ENCODE assay signal across 15 cellular contexts in genomic region chr17:54882950-54883349, GRCh38. TPM values are rescaled to one million over a fixed set of nuclear protein-coding genes. Genes with fewer than 3 reads are reported as not detected.
DNase-seq lines count a peak whose midpoint lies in the region; ATAC-seq and TF ChIP-seq lines count a peak whose summit lies in the region.
"Had no signal": no experiment of that assay in that cellular context is flagged by ENCODE, and none has a peak within 500 bp of the region (broad histone marks: within the 10 kb centered on the region; RNA-seq: fewer than 3 reads in every experiment).

No MANE protein-coding gene starts in this region.

- no peaks in the 10 kb centered on the region for H3K4me1 Mint-ChIP-seq in progenitor cell of endocrine pancreas (ENCODE audit: low read depth)
- H3K4me1 Mint-ChIP-seq: activated naive CD8-positive, alpha-beta T cell treated with anti-CD3 and anti-CD28 coated beads, Interleukin-2, amount 50 U/mL, for 24 hours; central memory CD8-positive, alpha-beta T cell; immature natural killer cell; mesothelial cell of epicardium had no signal

- H3K9me3 Mint-ChIP-seq in progenitor cell of endocrine pancreas (ENCODE audit: low read depth): peaks cover 1% of the 10 kb centered on the region
- H3K9me3 Mint-ChIP-seq: activated naive CD8-positive, alpha-beta T cell treated with anti-CD3 and anti-CD28 coated beads, Interleukin-2, amount 50 U/mL, for 24 hours had no signal

- no peaks in the 10 kb centered on the region for H3K27me3 Mint-ChIP-seq in progenitor cell of endocrine pancreas
- H3K27me3 Mint-ChIP-seq: activated naive CD8-positive, alpha-beta T cell treated with anti-CD3 and anti-CD28 coated beads, Interleukin-2, amount 50 U/mL, for 24 hours had no signal

- no peaks in the 10 kb centered on the region for H3K36me3 Mint-ChIP-seq in progenitor cell of endocrine pancreas (ENCODE audit: insufficient read depth)
- H3K36me3 Mint-ChIP-seq: immature natural killer cell, mesothelial cell of epicardium had no signal

- H3K4me3 Mint-ChIP-seq in progenitor cell of endocrine pancreas (ENCODE audit: low read depth): no peak overlapping the region
- H3K4me3 Mint-ChIP-seq: activated naive CD8-positive, alpha-beta T cell treated with anti-CD3 and anti-CD28 coated beads, Interleukin-2, amount 50 U/mL, for 24 hours; central memory CD8-positive, alpha-beta T cell; immature natural killer cell; mesothelial cell of epicardium had no signal

- H3K27ac Mint-ChIP-seq in progenitor cell of endocrine pancreas: no peak overlapping the region
- H3K27ac Mint-ChIP-seq: activated naive CD8-positive, alpha-beta T cell treated with anti-CD3 and anti-CD28 coated beads, Interleukin-2, amount 50 U/mL, for 24 hours; immature natural killer cell; mesothelial cell of epicardium had no signal

- DNase-seq in superior temporal gyrus (ENCODE audit: extremely low spot score): no peak
- no peak for DNase-seq in progenitor cell of endocrine pancreas (ENCODE audit: low spot score, unreplicated experiment)
- DNase-seq: activated naive CD8-positive, alpha-beta T cell treated with anti-CD3 and anti-CD28 coated beads, Interleukin-2, amount 50 U/mL, for 24 hours; immature natural killer cell; NCI-H1105; NCI-H2227 treated with DMSO at 0.1 percent for 48 hours; stimulated activated naive CD4-positive, alpha-beta T cell treated with Interleukin-2 at 50 U/mL for 16 hours had no signal

- TF ChIP-seq CTCF in progenitor cell of endocrine pancreas (IDR thresholded peaks at IDR 0.05; ENCODE audit: unreplicated experiment): no peak

- ATAC-seq in GM18867 (IDR thresholded peaks at IDR 0.05; ENCODE audit: unreplicated experiment): peak; percentile 95
- peak; percentile 88 for ATAC-seq in GM21360 (IDR thresholded peaks at IDR 0.05; ENCODE audit: unreplicated experiment)
- ATAC-seq in HG02885 (IDR thresholded peaks at IDR 0.05; ENCODE audit: poor library complexity, unreplicated experiment): peak; percentile 94
- peak; percentile 71 for ATAC-seq in HG03521 (IDR thresholded peaks at IDR 0.05; ENCODE audit: unreplicated experiment)
- ATAC-seq in HG03175 (IDR thresholded peaks at IDR 0.05; ENCODE audit: unreplicated experiment): no peak
- ATAC-seq: activated naive CD8-positive, alpha-beta T cell treated with anti-CD3 and anti-CD28 coated beads, Interleukin-2, amount 50 U/mL, for 24 hours; gastroesophageal sphincter had no signal

RNA-seq across cellular contexts. Expression of gene TOM1L1, which starts 17.7 kb away (rescaled TPM):
- total RNA-seq in progenitor cell of endocrine pancreas: 83.1 and 91.2 TPM in 2 replicates
